In genomic region chr1:209375681-209376360, GRCh38 we compare ENCODE assay signal across 17 cellular contexts.
DNase-seq lines count a peak whose midpoint lies in the region; ATAC-seq and TF ChIP-seq lines count a peak whose summit lies in the region.
"Had no signal": no experiment of that assay in that cellular context is flagged by ENCODE, and none has a peak within 500 bp of the region (broad histone marks: within the 10 kb centered on the region; RNA-seq: fewer than 3 reads in every experiment).

No MANE protein-coding gene starts in this region.

- H3K9ac ChIP-seq in HCT116 (ENCODE audit: low read length) (no peak overlapping the region), smooth muscle cell (ENCODE audit: low read depth) (no peak overlapping the region)

- no peak for ATAC-seq in HCT116
- ATAC-seq: activated T-cell treated with anti-CD3 and anti-CD28 coated beads, Interleukin-2, amount 50 U/mL, for 4 hours; left cardiac atrium; Panc1; T-cell had no signal

- no peaks in the 10 kb centered on the region for H3F3A ChIP-seq in smooth muscle cell (ENCODE audit: low read depth)

- 55% methylated on average over 2 of the region's 2 CpGs for WGBS in smooth muscle cell (ENCODE audit: low lambda C conversion rate)

- POLR2A ChIA-PET in HCT116 (lab: Charles Lee) = no interaction called here

- H3K4me3 ChIP-seq in HCT116 (replicated peaks in 1 of 2; ENCODE audit: low read depth in 1 of 2, low read length in 2 of 2) (no peak overlapping the region), fibroblast of villous mesenchyme (ENCODE audit: low read depth, low read length) (no peak overlapping the region), smooth muscle cell (no peak overlapping the region)
- H3K4me3 ChIP-seq: right atrium auricular region, stomach had no signal

- H3K4me2 ChIP-seq in HCT116 (ENCODE audit: low read length) (no peak overlapping the region), smooth muscle cell (peak overlapping the region; percentile 40)

- H4K20me1 ChIP-seq in HCT116 (ENCODE audit: insufficient read depth) = no peaks in the 10 kb centered on the region
- H4K20me1 ChIP-seq in smooth muscle cell (ENCODE audit: low read depth) = no peaks in the 10 kb centered on the region

- RAD21 ChIA-PET in HCT116 (lab: Charles Lee; ENCODE audit: low non-redundant PET in 1 of 2, low total read pairs in 2 of 2, uncharacterized antibody in 2 of 2, unreplicated experiment in 2 of 2) = no interaction called here

- H3K27ac ChIP-seq in HCT116 (ENCODE audit: low read depth, low read length) = no peak overlapping the region
- peak overlapping the region; percentile 26 for H3K27ac ChIP-seq in VCaP
- peak overlapping the region; percentile 58 for H3K27ac ChIP-seq in smooth muscle cell (ENCODE audit: low read depth)
- H3K27ac ChIP-seq: right atrium auricular region, stomach had no signal

- no peak for DNase-seq in HCT116 (ENCODE audit: low read depth, low spot score)
- peak; percentile 61 for DNase-seq in fibroblast of villous mesenchyme (ENCODE audit: low read depth)
- no peak for DNase-seq in smooth muscle cell (lab: John Stamatoyannopoulos, UW; ENCODE audit: unreplicated experiment)
- no peak for DNase-seq in mesenteric fat pad (ENCODE audit: low spot score)
- no peak for DNase-seq in NCI-H2227 treated with DMSO at 0.1 percent for 48 hours (lab: John Stamatoyannopoulos, UW)
- DNase-seq in stimulated activated CD4-positive, alpha-beta T cell treated with anti-CD3 and anti-CD28 coated beads, Interleukin-2, amount 100 ng/mL, for 24 hours = no peak
- DNase-seq: activated CD4-positive, alpha-beta T cell treated with anti-CD3 and anti-CD28 coated beads for 4 hours; activated T-cell treated with anti-CD3 and anti-CD28 coated beads, Interleukin-2, amount 50 U/mL, for 4 hours; CD8-positive, alpha-beta memory T cell; left cardiac atrium; naive B cell; NCI-H446; stomach; T-cell had no signal

- H2AFZ ChIP-seq in HCT116 (ENCODE audit: low read depth, low read length, poor library complexity, severe bottlenecking) (no peak overlapping the region), smooth muscle cell (ENCODE audit: low read depth) (no peak overlapping the region)

- BruUV-seq in HCT116 (replicated peaks; lab: Mats Ljungman, UMichigan) = no TSS peak

- no peaks in the 10 kb centered on the region for H3K27me3 ChIP-seq in HCT116 (ENCODE audit: insufficient read depth, low read length)
- no peaks in the 10 kb centered on the region for H3K27me3 ChIP-seq in smooth muscle cell (ENCODE audit: low read depth)
- H3K27me3 ChIP-seq: right atrium auricular region had no signal

- H3K4me1 ChIP-seq in HCT116 (ENCODE audit: control insufficient read depth in 1 of 2, insufficient read depth in 2 of 2, low read length in 2 of 2) = peaks cover 0 to 8% of the 10 kb centered on the region in 2 experiments; a peak in 1 of 4 replicates
- peaks cover 15% of the 10 kb centered on the region for H3K4me1 ChIP-seq in smooth muscle cell (ENCODE audit: low read depth)
- H3K4me1 ChIP-seq: right atrium auricular region, stomach had no signal

- H3K36me3 ChIP-seq in HCT116 (ENCODE audit: control insufficient read depth in 1 of 2, insufficient read depth in 2 of 2, low read length in 2 of 2) (no peaks in the 10 kb centered on the region), smooth muscle cell (ENCODE audit: low read depth) (no peaks in the 10 kb centered on the region)
- H3K36me3 ChIP-seq: right atrium auricular region, stomach had no signal

- H3K79me2 ChIP-seq in HCT116 (ENCODE audit: insufficient read depth, low read length) (no peaks in the 10 kb centered on the region), smooth muscle cell (ENCODE audit: low read depth) (no peaks in the 10 kb centered on the region)

- TF ChIP-seq CTCF in HCT116 (IDR thresholded peaks at IDR 0.05 in 2 of 3, conservative IDR thresholded peaks at IDR 0.05 in 1 of 3; ENCODE audit: borderline replicate concordance in 1 of 3, insufficient read depth in 1 of 3, low read depth in 2 of 3, low read length in 2 of 3) (no peak), VCaP (conservative IDR thresholded peaks at IDR 0.05) (no peak), fibroblast of villous mesenchyme (IDR thresholded peaks at IDR 0.05; ENCODE audit: insufficient read depth, low read depth, low read length) (no peak), smooth muscle cell (IDR thresholded peaks at IDR 0.05; ENCODE audit: borderline replicate concordance, insufficient read depth, poor library complexity, severe bottlenecking) (no peak)

- H3K9me3 ChIP-seq in HCT116 (ENCODE audit: control insufficient read depth in 1 of 2, insufficient read depth in 1 of 2, low read depth in 1 of 2, low read length in 2 of 2) (no peaks in the 10 kb centered on the region), smooth muscle cell (replicated peaks; ENCODE audit: low read depth) (no peaks in the 10 kb centered on the region)
- H3K9me3 ChIP-seq: right atrium auricular region, stomach had no signal

- TF ChIP-seq RAD21 in HCT116 (IDR thresholded peaks at IDR 0.05; ENCODE audit: low read depth) = no peak

- CTCF ChIA-PET in HCT116 (lab: Charles Lee) = no interaction called here

- no peaks in the 10 kb centered on the region for H3K9me2 ChIP-seq in HCT116 (ENCODE audit: insufficient read depth)

- no peak for TF ChIP-seq POLR2A in HCT116 (IDR thresholded peaks at IDR 0.05; ENCODE audit: borderline replicate concordance, extremely low read depth, insufficient read depth, insufficient read length)

- intact Hi-C loops in HCT116 (cut with micrococcal nuclease) = loop anchor here (10.0 kb wide), 1 partner anchor 349 kb away; no protein-coding TSS in a partner anchor

TF ChIP-seq in HCT116, 20 proteins besides CTCF, POLR2A, EP300 and RAD21:
- TF ChIP-seq CEBPB (IDR thresholded peaks at IDR 0.05; ENCODE audit: low read depth) (peak; percentile 44; the same call in 1 of the 2 replicates), SIN3A (IDR thresholded peaks at IDR 0.05; ENCODE audit: low read depth) (no peak)
